In the genomic region with DNA sequence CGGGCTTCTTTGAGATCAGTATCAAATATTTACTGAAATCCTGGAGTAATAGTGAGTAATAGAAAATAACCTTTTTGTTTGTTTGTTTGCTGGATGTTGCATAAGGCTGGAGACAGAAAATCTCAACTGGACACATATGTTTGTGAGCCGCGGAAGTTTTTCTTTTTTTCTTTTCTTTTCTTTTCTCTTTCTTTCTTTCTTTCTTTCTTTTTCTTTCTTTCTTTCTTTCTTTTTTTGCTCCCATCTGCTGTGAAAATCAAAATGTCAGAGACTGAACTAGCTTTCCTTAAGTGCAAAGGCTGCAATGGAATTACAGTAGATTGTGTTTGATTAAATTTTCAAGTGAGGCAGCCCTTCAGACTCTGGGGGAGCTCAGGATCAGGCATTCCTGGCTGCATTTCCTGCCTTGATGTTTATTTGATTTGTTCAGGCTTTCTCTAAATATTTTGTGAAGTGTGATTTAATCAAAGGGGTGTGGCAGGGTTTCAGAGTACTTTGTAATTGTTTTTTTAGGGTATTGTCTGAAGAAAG, we compare ENCODE assay signal across 8 cellular contexts. TPM values are rescaled to one million over a fixed set of nuclear protein-coding genes. Genes with fewer than 3 reads are reported as not detected.
A peak's percentile ranks its signal among the peaks of the same experiment; 100 is the strongest.
DNase-seq lines count a peak whose midpoint lies in the region; ATAC-seq and TF ChIP-seq lines count a peak whose summit lies in the region.

No MANE protein-coding gene starts in this region.

- H3K4me1 ChIP-seq in stomach: peaks cover 15 to 53% (median 29%) of the 10 kb centered on the region in 4 donors

- H3K9me3 Mint-ChIP-seq in activated CD4-positive, alpha-beta memory T cell treated with anti-CD3 and anti-CD28 coated beads, Interleukin-2, amount 10 ng/mL, durations not matched to agents 7 days and 5 days: no peaks in the 10 kb centered on the region

- no peak for TF ChIP-seq POLR2A in stomach (IDR thresholded peaks at IDR 0.05)

- peak overlapping the region; percentile 65 for H3K4me3 ChIP-seq in iPS-18c (ENCODE audit: insufficient read depth, low read depth, low read length)
- peak overlapping the region; percentile 59 to 72 (median 66) for H3K4me3 ChIP-seq in stomach

- H3K4me3 Mint-ChIP-seq in activated CD4-positive, alpha-beta memory T cell treated with anti-CD3 and anti-CD28 coated beads, Interleukin-2, amount 10 ng/mL, durations not matched to agents 7 days and 5 days: peak overlapping the region; percentile 82

- intact Hi-C loops in stomach (cut with DNase I; ENCODE audit: low total_unique reads): no loop called here

- CTCF ChIA-PET in activated CD4-positive, alpha-beta memory T cell treated with anti-CD3 and anti-CD28 coated beads, Interleukin-2, amount 10 ng/mL, durations not matched to agents 7 days and 5 days (lab: Charles Lee): interaction anchor here (1.2 kb wide), 1 partner anchor 8 kb away, joined by 5 read pairs; no protein-coding TSS in a partner anchor

- POLR2A ChIA-PET in activated CD4-positive, alpha-beta memory T cell treated with anti-CD3 and anti-CD28 coated beads, Interleukin-2, amount 10 ng/mL, durations not matched to agents 7 days and 5 days (lab: Charles Lee): interaction anchor here (0.6 to 3.0 kb wide), 4 partner anchors 14 to 283 kb away, joined by 3 to 11 read pairs (median 3); partner anchors contain the start of genes BRCA2 and ZAR1L

- H3K36me3 Mint-ChIP-seq in activated CD4-positive, alpha-beta memory T cell treated with anti-CD3 and anti-CD28 coated beads, Interleukin-2, amount 10 ng/mL, durations not matched to agents 7 days and 5 days (ENCODE audit: low read depth): peaks cover 5% of the 10 kb centered on the region

- in situ Hi-C loops in KBM-7 (cut with MboI; ENCODE audit: low pct_unique_long_range_greater_than_20kb, low sequenced_read_pairs): no loop called here

- peak; percentile 18 for DNase-seq in NCI-H146 (lab: John Stamatoyannopoulos, UW)
- no peak for DNase-seq in NCI-H146 treated with DMSO at 0.1 percent for 48 hours (lab: John Stamatoyannopoulos, UW; ENCODE audit: unreplicated experiment)
- DNase-seq in activated CD4-positive, alpha-beta memory T cell treated with anti-CD3 and anti-CD28 coated beads, Interleukin-2, amount 10 ng/mL, durations not matched to agents 7 days and 5 days: no peak
- DNase-seq in stomach: no peak
- no peak for DNase-seq in HuH-7.5 (ENCODE audit: low spot score)
- no peak for DNase-seq in KBM-7

- H3K4me1 Mint-ChIP-seq in activated CD4-positive, alpha-beta memory T cell treated with anti-CD3 and anti-CD28 coated beads, Interleukin-2, amount 10 ng/mL, durations not matched to agents 7 days and 5 days: peaks cover 32% of the 10 kb centered on the region

- peak overlapping the region; percentile 58 to 83 (median 74) for H3K27ac ChIP-seq in stomach

- no peak for TF ChIP-seq CTCF in stomach (IDR thresholded peaks at IDR 0.05)

- H3K9me3 ChIP-seq in iPS-18c (ENCODE audit: control insufficient read depth, insufficient read depth, low read length) (peaks cover 2% of the 10 kb centered on the region), stomach (no peaks in the 10 kb centered on the region)

- no peaks in the 10 kb centered on the region for H3K36me3 ChIP-seq in stomach

- H3K27ac Mint-ChIP-seq in activated CD4-positive, alpha-beta memory T cell treated with anti-CD3 and anti-CD28 coated beads, Interleukin-2, amount 10 ng/mL, durations not matched to agents 7 days and 5 days: peak overlapping the region; percentile 53

- ATAC-seq in HG03571 (IDR thresholded peaks at IDR 0.05; ENCODE audit: unreplicated experiment): no peak

- 15 to 38% (median 35%) methylated on average over 3 of the region's 3 CpGs for WGBS in stomach, 5 donors

- H3K27me3 Mint-ChIP-seq in activated CD4-positive, alpha-beta memory T cell treated with anti-CD3 and anti-CD28 coated beads, Interleukin-2, amount 10 ng/mL, durations not matched to agents 7 days and 5 days: peaks cover 9% of the 10 kb centered on the region

- H3K27me3 ChIP-seq in stomach: no peaks in the 10 kb centered on the region

- no peak for TF ChIP-seq EP300 in stomach (IDR thresholded peaks at IDR 0.05)

RNA-seq across cellular contexts. Expression of gene FRY, which starts 0.3 kb away (rescaled TPM):
- 10 to 100 TPM; 13.1 to 13.8 TPM for total RNA-seq in activated CD4-positive, alpha-beta memory T cell treated with anti-CD3 and anti-CD28 coated beads, Interleukin-2, amount 10 ng/mL, durations not matched to agents 7 days and 5 days
- 10 to 100 TPM in 4 of 5 donors, 1 to 10 TPM in 1; 3.5 to 97.1 (median 28.6) TPM for total RNA-seq in stomach
- 10 to 100 TPM in 2 of 3 donors, 1 to 10 TPM in 1; 5.3 to 12.8 (median 11.9) TPM for polyA plus RNA-seq in stomach
